ENCODE assay signal across 8 cellular contexts in the genomic region with DNA sequence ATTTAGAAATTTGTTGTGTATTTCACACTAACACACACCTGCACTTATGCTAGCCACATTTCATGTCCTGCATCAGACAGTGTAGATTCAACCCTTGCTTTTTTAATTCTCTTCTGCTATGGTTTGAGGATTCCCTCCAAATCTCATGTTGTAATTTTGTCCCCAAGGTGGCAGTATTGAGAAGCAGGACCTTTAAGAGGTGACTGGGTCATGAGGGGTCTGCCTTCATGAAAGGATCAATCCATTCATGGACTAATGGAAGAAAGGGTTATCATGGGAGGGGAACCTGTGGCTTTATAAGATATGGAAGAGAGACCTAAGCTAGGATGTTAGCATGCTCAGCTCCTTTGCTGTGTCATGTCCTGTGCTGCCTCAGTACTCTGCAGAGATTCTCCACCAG.
A peak's percentile ranks its signal among the peaks of the same experiment; 100 is the strongest.
DNase-seq lines count a peak whose midpoint lies in the region; ATAC-seq and TF ChIP-seq lines count a peak whose summit lies in the region.

No MANE protein-coding gene starts in this region.

- no peak overlapping the region for H2AFZ ChIP-seq in fibroblast of lung (ENCODE audit: low read length)

- no peak for TF ChIP-seq CTCF in GM12865 (IDR thresholded peaks at IDR 0.05; ENCODE audit: insufficient read depth, low read depth, low read length, missing control alignments)
- peak; percentile 52 to 61 for TF ChIP-seq CTCF in fibroblast of lung (conservative IDR thresholded peaks at IDR 0.05 in 1 of 2, IDR thresholded peaks at IDR 0.05 in 1 of 2; ENCODE audit: low read depth in 1 of 2, low read length in 2 of 2)

- H3K36me3 ChIP-seq in NT2/D1 (ENCODE audit: insufficient read depth, insufficient read length, low read length), result no peaks in the 10 kb centered on the region
- H3K36me3 ChIP-seq in fibroblast of lung (ENCODE audit: control insufficient read depth, insufficient read depth, low read length), result no peaks in the 10 kb centered on the region

- ATAC-seq in HG02798 (IDR thresholded peaks at IDR 0.05; ENCODE audit: poor library complexity, unreplicated experiment) (no peak), GM18520 (IDR thresholded peaks at IDR 0.05; ENCODE audit: unreplicated experiment) (no peak)

- no peaks in the 10 kb centered on the region for H4K20me1 ChIP-seq in fibroblast of lung (ENCODE audit: control insufficient read depth, extremely low read depth, insufficient read depth, low read length)

- no peak overlapping the region for H3K27ac ChIP-seq in fibroblast of lung (ENCODE audit: insufficient read depth, low read length)

- H3K4me1 ChIP-seq in NT2/D1 (ENCODE audit: insufficient read depth, insufficient read length) (no peaks in the 10 kb centered on the region), fibroblast of lung (ENCODE audit: control insufficient read depth, extremely low read depth, insufficient read depth, low read length) (no peaks in the 10 kb centered on the region)

- H3K4me3 ChIP-seq in GM12865 (ENCODE audit: low read depth, low read length) (no peak overlapping the region), NT2/D1 (ENCODE audit: insufficient read length, low read depth) (no peak overlapping the region), fibroblast of lung (replicated peaks in 1 of 4; ENCODE audit: control extremely low read depth in 1 of 4, insufficient read depth in 1 of 4, low read depth in 3 of 4, low read length in 4 of 4) (no peak overlapping the region)

- DNase-seq in GM12865 (ENCODE audit: low read depth) (peak; percentile 0), NT2/D1 (ENCODE audit: low read depth, low spot score) (peak; percentile 42), fibroblast of lung (ENCODE audit: low read depth in 2 of 2) (peak; percentile 14 to 36), pons (ENCODE audit: low spot score) (peak; percentile 59), NCI-H774 (lab: John Stamatoyannopoulos, UW) (no peak), C1 segment of cervical spinal cord (lab: John Stamatoyannopoulos, UW) (no peak)

- no peak overlapping the region for H3K4me2 ChIP-seq in fibroblast of lung (ENCODE audit: extremely low read depth, insufficient read depth, low read length)

- H3K9ac ChIP-seq in NT2/D1 (ENCODE audit: insufficient read length, low read depth) (no peak overlapping the region), fibroblast of lung (ENCODE audit: insufficient read depth, low read length) (no peak overlapping the region)

- H3K27me3 ChIP-seq in NT2/D1 (ENCODE audit: insufficient read depth, insufficient read length) (no peaks in the 10 kb centered on the region), fibroblast of lung (ENCODE audit: control insufficient read depth, insufficient read depth, low read length) (no peaks in the 10 kb centered on the region)

- H3K79me2 ChIP-seq in fibroblast of lung (ENCODE audit: control insufficient read depth, insufficient read depth, low read length), result no peaks in the 10 kb centered on the region

- no peaks in the 10 kb centered on the region for H3K9me3 ChIP-seq in NT2/D1 (ENCODE audit: insufficient read depth, low read length)
- no peaks in the 10 kb centered on the region for H3K9me3 ChIP-seq in fibroblast of lung (ENCODE audit: control insufficient read depth, insufficient read depth, low read depth, low read length)

Comparison
In these comparisons a context has a peak if more than half of its experiments do, and no peak if none do; other contexts are left out.
1. DNase-seq: peak in GM12865 (single experiment), NT2/D1 (single experiment), fibroblast of lung (2 of 2) and pons (single experiment); none in NCI-H774 (single experiment) and C1 segment of cervical spinal cord (0 of 14).